Comparison of ENCODE assay signal across 8 cellular contexts in the genomic region with DNA sequence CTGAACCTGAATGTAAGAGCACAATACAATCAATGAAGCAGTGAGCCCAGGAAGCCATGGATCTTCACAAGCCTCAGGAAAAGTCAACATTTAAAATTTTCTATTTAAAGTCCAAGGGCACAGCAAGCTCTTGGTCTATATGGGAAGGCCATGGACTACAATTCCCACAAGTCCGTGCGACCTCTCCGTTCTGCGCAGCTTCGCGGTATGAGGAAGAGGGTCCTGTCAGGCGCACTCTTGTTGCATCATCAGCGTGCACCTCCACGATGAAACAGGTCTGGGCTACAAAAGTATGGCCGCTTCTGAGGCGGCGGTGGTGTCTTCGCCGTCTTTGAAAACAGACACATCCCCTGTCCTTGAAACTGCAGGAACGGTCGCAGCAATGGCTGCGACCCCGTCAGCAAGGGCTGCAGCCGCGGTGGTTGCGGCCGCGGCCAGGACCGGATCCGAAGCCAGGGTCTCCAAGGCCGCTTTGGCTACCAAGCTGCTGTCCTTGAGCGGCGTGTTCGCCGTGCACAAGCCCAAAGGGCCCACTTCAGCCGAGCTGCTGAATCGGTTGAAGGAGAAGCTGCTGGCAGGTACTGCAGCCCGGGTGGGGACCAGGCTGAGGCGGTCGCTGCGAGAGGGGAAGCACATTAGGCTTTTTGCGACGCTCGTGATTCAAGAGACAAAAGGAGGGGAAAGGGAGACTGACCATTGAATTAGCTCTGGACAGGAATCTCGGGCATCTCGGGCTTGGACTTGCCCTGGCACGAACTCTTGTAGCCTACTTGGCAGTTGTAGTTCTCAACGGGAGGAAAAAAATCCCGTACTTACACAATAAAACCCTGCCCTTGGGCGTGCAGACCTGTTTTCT. TPM values are rescaled to one million over a fixed set of nuclear protein-coding genes. Genes with fewer than 3 reads are reported as not detected.
A peak's percentile ranks its signal among the peaks of the same experiment; 100 is the strongest.
DNase-seq lines count a peak whose midpoint lies in the region; ATAC-seq, FAIRE-seq and TF ChIP-seq lines count a peak whose summit lies in the region.

Gene TRUB1, plus strand, starts transcription at position 234 of the 856 bp plus-strand sequence. Its CDS starts 59 bp downstream, at position 293.

- peak within 1 kb of the TSS; percentile 95 for H3K4me2 ChIP-seq in smooth muscle cell

- peaks cover 12% of the 10 kb centered on the region for H3K4me1 ChIP-seq in smooth muscle cell (ENCODE audit: low read depth)

- peak within 1 kb of the TSS; percentile 94 for H3K9ac ChIP-seq in smooth muscle cell (ENCODE audit: low read depth)

- DNase-seq in ACHN (peak; percentile 97), NCI-H2227 (lab: John Stamatoyannopoulos, UW; ENCODE audit: unreplicated experiment) (peak; percentile 89), WERI-Rb-1 (peak; percentile 92), bronchial epithelial cell (ENCODE audit: low read depth) (peak; percentile 95), iPS-NIHi7 (ENCODE audit: extremely low spot score) (peak; percentile 92), smooth muscle cell (lab: John Stamatoyannopoulos, UW; ENCODE audit: unreplicated experiment) (peak; percentile 39)

- peak within 1 kb of the TSS; percentile 85 for H3K27ac ChIP-seq in WERI-Rb-1
- H3K27ac ChIP-seq in smooth muscle cell (ENCODE audit: low read depth) = peak within 1 kb of the TSS; percentile 82

- peak; percentile 64 for FAIRE-seq in bronchial epithelial cell (lab: Jason Lieb, UNC)

- no peaks in the 10 kb centered on the region for H3F3A ChIP-seq in smooth muscle cell (ENCODE audit: low read depth)

- ATAC-seq in GM18873 (IDR thresholded peaks at IDR 0.05; ENCODE audit: low FRiP score, unreplicated experiment) (peak; percentile 100), HG03139 (IDR thresholded peaks at IDR 0.05; ENCODE audit: unreplicated experiment) (peak; percentile 100)

- H4K20me1 ChIP-seq in smooth muscle cell (ENCODE audit: low read depth) = no peaks in the 10 kb centered on the region

- peaks cover 33% of the 10 kb centered on the region for H3K79me2 ChIP-seq in smooth muscle cell (ENCODE audit: low read depth)

- in situ Hi-C loops in ACHN (cut with HindIII; ENCODE audit: low pct_ligation_motif_present, low pct_unique_long_range_greater_than_20kb, low sequenced_read_pairs) = no loop called here

- WGBS in smooth muscle cell (ENCODE audit: low lambda C conversion rate) = 1% methylated on average over 45 of the region's 45 CpGs

- H3K36me3 ChIP-seq in WERI-Rb-1 = peaks cover 8% of the 10 kb centered on the region
- peaks cover 2% of the 10 kb centered on the region for H3K36me3 ChIP-seq in bronchial epithelial cell (ENCODE audit: control insufficient read depth, insufficient read depth, low read length)
- no peaks in the 10 kb centered on the region for H3K36me3 ChIP-seq in smooth muscle cell (ENCODE audit: low read depth)

- H3K9me3 ChIP-seq in WERI-Rb-1 (ENCODE audit: severe bottlenecking) = no peaks in the 10 kb centered on the region
- H3K9me3 ChIP-seq in smooth muscle cell (replicated peaks; ENCODE audit: low read depth) = no peaks in the 10 kb centered on the region

- H3K27me3 ChIP-seq in WERI-Rb-1 (ENCODE audit: insufficient read depth, low read depth, severe bottlenecking) = no peaks in the 10 kb centered on the region
- H3K27me3 ChIP-seq in bronchial epithelial cell (ENCODE audit: control insufficient read depth, insufficient read depth, low read length) = no peaks in the 10 kb centered on the region
- H3K27me3 ChIP-seq in smooth muscle cell (ENCODE audit: low read depth) = no peaks in the 10 kb centered on the region

- peak within 1 kb of the TSS; percentile 97 for H2AFZ ChIP-seq in smooth muscle cell (ENCODE audit: low read depth)

- H3K4me3 ChIP-seq in WERI-Rb-1 (ENCODE audit: low read depth, low read length) = peak within 1 kb of the TSS; percentile 94
- peak within 1 kb of the TSS; percentile 73 for H3K4me3 ChIP-seq in bronchial epithelial cell (ENCODE audit: low read depth, low read length)
- peak within 1 kb of the TSS; percentile 84 for H3K4me3 ChIP-seq in smooth muscle cell

- TF ChIP-seq CTCF in WERI-Rb-1 (IDR thresholded peaks at IDR 0.05; ENCODE audit: low read depth, low read length) = no peak
- no peak for TF ChIP-seq CTCF in bronchial epithelial cell (IDR thresholded peaks at IDR 0.05; ENCODE audit: insufficient read depth, low read length, severe bottlenecking)
- no peak for TF ChIP-seq CTCF in smooth muscle cell (IDR thresholded peaks at IDR 0.05; ENCODE audit: borderline replicate concordance, insufficient read depth, poor library complexity, severe bottlenecking)

RNA-seq across cellular contexts. Expression of gene TRUB1, which starts in this region (rescaled TPM):
- total RNA-seq in bronchial epithelial cell (26.6 and 31.0 TPM in 2 replicates), smooth muscle cell (25.4 and 33.1 TPM in 2 replicates)
- 9.0 and 10.8 TPM in 2 replicates for polyA plus RNA-seq in smooth muscle cell

Comparison
In these comparisons a context has a peak if more than half of its experiments do, and no peak if none do; other contexts are left out.
1. Peak in every context shown above with its lines: DNase-seq, ATAC-seq, H3K4me3 ChIP-seq and H3K27ac ChIP-seq.
2. DNase-seq: peak in every context shown above with its lines; median percentile 97 in ACHN; 95 in bronchial epithelial cell; 92 in WERI-Rb-1; 92 in iPS-NIHi7; 89 in NCI-H2227; 39 in smooth muscle cell.